ENCODE assay signal across 22 cellular contexts in the genomic region with DNA sequence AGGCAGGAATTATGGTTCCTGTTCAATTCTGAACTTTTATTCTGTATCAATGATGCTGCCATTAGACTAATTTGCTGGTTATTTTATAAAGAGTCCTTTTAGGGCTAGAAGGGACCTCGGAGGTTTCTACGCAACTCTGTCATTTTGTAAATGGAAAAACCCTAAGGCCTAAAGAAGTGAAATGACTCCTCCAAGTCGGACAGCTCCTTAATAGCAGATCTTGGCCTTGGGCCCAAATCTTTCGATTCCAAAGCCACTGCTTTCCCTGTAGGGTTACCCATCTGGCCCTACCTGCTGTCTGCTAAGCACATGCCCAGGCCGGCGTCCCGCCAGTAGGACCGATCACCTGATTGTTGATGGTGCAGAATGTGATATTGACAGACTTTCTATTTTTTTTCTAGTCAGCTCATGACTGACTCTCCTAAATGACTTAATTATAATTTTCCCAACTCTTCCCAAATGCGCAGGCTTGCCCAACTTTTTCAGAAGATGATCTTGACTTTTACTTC.
"Had no signal": no experiment of that assay in that cellular context is flagged by ENCODE, and none has a peak within 500 bp of the region (broad histone marks: within the 10 kb centered on the region; RNA-seq: fewer than 3 reads in every experiment).

No MANE protein-coding gene starts in this region.

- ATAC-seq: activated T-cell treated with anti-CD3 and anti-CD28 coated beads, Interleukin-2, amount 50 U/mL, for 72 hours; mucosa of descending colon; naive thymus-derived CD8-positive, alpha-beta T cell; stimulated activated naive CD8-positive, alpha-beta T cell treated with anti-CD3 and anti-CD28 coated beads, Interleukin-15, Interleukin-2, amounts not matched to agents 100 U/mL and 50 U/mL, for 24 hours; WTC11 had no signal

- H3K27ac ChIP-seq: coronary artery, esophagus muscularis mucosa, neutrophil, suprapubic skin had no signal

- H3K9me3 Mint-ChIP-seq: activated CD4-positive, alpha-beta T cell treated with anti-CD3 and anti-CD28 coated beads, Interleukin-2, amount 10 ng/mL, durations not matched to agents 24 days and 14 days; activated T-cell treated with anti-CD3 and anti-CD28 coated beads, Interleukin-2, amount 50 U/mL, for 72 hours; naive thymus-derived CD8-positive, alpha-beta T cell had no signal

- H3K4me3 ChIP-seq: coronary artery, esophagus muscularis mucosa, mucosa of descending colon, skin epidermis, suprapubic skin had no signal

- H3K27me3 ChIP-seq: esophagus muscularis mucosa, suprapubic skin had no signal

- H3K4me3 Mint-ChIP-seq: activated CD4-positive, alpha-beta T cell treated with anti-CD3 and anti-CD28 coated beads, Interleukin-2, amount 10 ng/mL, durations not matched to agents 24 days and 14 days; activated naive CD8-positive, alpha-beta T cell; brain; naive thymus-derived CD8-positive, alpha-beta T cell; WTC11 had no signal

- H3K36me3 ChIP-seq: esophagus muscularis mucosa, neutrophil, suprapubic skin had no signal

- H3K36me3 Mint-ChIP-seq: activated naive CD8-positive, alpha-beta T cell; naive thymus-derived CD8-positive, alpha-beta T cell; WTC11 had no signal

- H3K27me3 Mint-ChIP-seq: brain had no signal

- H3K27ac Mint-ChIP-seq: activated CD4-positive, alpha-beta T cell treated with anti-CD3 and anti-CD28 coated beads, Interleukin-2, amount 10 ng/mL, durations not matched to agents 24 days and 14 days; activated naive CD8-positive, alpha-beta T cell; activated T-cell treated with anti-CD3 and anti-CD28 coated beads, Interleukin-2, amount 50 U/mL, for 72 hours; WTC11 had no signal

- H3K9me3 ChIP-seq: esophagus muscularis mucosa, mucosa of descending colon, neutrophil, suprapubic skin had no signal

- DNase-seq: activated CD4-positive, alpha-beta T cell treated with anti-CD3 and anti-CD28 coated beads, Interleukin-2, amount 10 ng/mL, durations not matched to agents 24 days and 14 days; activated CD8-positive, alpha-beta memory T cell treated with anti-CD3 and anti-CD28 coated beads, Interleukin-2, amount 50 U/mL, for 48 hours; activated gamma-delta T cell; activated T-cell treated with anti-CD3 and anti-CD28 coated beads, Interleukin-2, amount 50 U/mL, for 72 hours; central memory CD4-positive, alpha-beta T cell; islet precursor cell; mammary epithelial cell; mucosa of descending colon; naive thymus-derived CD8-positive, alpha-beta T cell; posterior cingulate gyrus; retina; stimulated activated CD4-positive, alpha-beta T cell treated with anti-CD3 and anti-CD28 coated beads, Interleukin-4, amount 100 ng/mL, for 24 hours; stimulated activated naive CD8-positive, alpha-beta T cell treated with anti-CD3 and anti-CD28 coated beads, Interleukin-15, Interleukin-2, amounts not matched to agents 100 U/mL and 50 U/mL, for 24 hours; trophoblast cell had no signal
